12 cellular contexts compared by ENCODE assay signal in genomic region chr10:96491303-96491702, GRCh38. TPM values are rescaled to one million over a fixed set of nuclear protein-coding genes. Genes with fewer than 3 reads are reported as not detected.
DNase-seq lines count a peak whose midpoint lies in the region; ATAC-seq and TF ChIP-seq lines count a peak whose summit lies in the region.
"Had no signal": no experiment of that assay in that cellular context is flagged by ENCODE, and none has a peak within 500 bp of the region (broad histone marks: within the 10 kb centered on the region; RNA-seq: fewer than 3 reads in every experiment).

No MANE protein-coding gene starts in this region.

- no peak overlapping the region for H3K4me2 ChIP-seq in PC-9

- no peaks in the 10 kb centered on the region for H3K9me3 ChIP-seq in A673 (ENCODE audit: low read depth, low read length, poor library complexity, severe bottlenecking)
- H3K9me3 ChIP-seq in PC-9 (ENCODE audit: insufficient read depth, low read depth), result no peaks in the 10 kb centered on the region

- no peaks in the 10 kb centered on the region for H3K36me3 ChIP-seq in A673 (ENCODE audit: insufficient read depth, low read length, poor library complexity, severe bottlenecking)
- H3K36me3 ChIP-seq in PC-9 (ENCODE audit: low read depth), result no peaks in the 10 kb centered on the region

- ATAC-seq in GM18502 (IDR thresholded peaks at IDR 0.05; ENCODE audit: poor library complexity, unreplicated experiment), result no peak
- no peak for ATAC-seq in HG02623 (IDR thresholded peaks at IDR 0.05; ENCODE audit: unreplicated experiment)
- ATAC-seq: activated CD4-positive, alpha-beta T cell treated with anti-CD3 and anti-CD28 coated beads for 36 hours had no signal

- intact Hi-C loops in A673 (cut with micrococcal nuclease; ENCODE audit: unreplicated experiment), result no loop called here
- intact Hi-C loops in PC-9 (cut with micrococcal nuclease; ENCODE audit: unreplicated experiment), result no loop called here

- H2AFZ ChIP-seq in PC-9, result no peak overlapping the region

- no peaks in the 10 kb centered on the region for H3F3A ChIP-seq in PC-9 (ENCODE audit: insufficient read depth, low read depth)

- H3K4me1 ChIP-seq in A673 (ENCODE audit: insufficient read depth, low read length, poor library complexity, severe bottlenecking) (no peaks in the 10 kb centered on the region), PC-9 (replicated peaks; ENCODE audit: insufficient read depth) (no peaks in the 10 kb centered on the region)

- BruUV-seq in A673 (replicated peaks; lab: Mats Ljungman, UMichigan), result no TSS peak
- no TSS peak for BruUV-seq in PC-9 (replicated peaks; lab: Mats Ljungman, UMichigan)

- H3K27ac ChIP-seq in A673 (ENCODE audit: low read depth, low read length, poor library complexity, severe bottlenecking) (no peak overlapping the region), PC-9 (no peak overlapping the region)

- POLR2A ChIA-PET in A673 (lab: Charles Lee; ENCODE audit: low non-redundant PET), result no interaction called here
- POLR2A ChIA-PET in PC-9 (lab: Charles Lee; ENCODE audit: unreplicated experiment), result no interaction called here

- CTCF ChIA-PET in A673 (lab: Charles Lee), result no interaction called here
- CTCF ChIA-PET in PC-9 (lab: Charles Lee), result interaction anchor here (0.5 to 0.7 kb wide), 3 partner anchors 272 to 414 kb away, joined by 3 to 4 read pairs (median 3); no protein-coding TSS in a partner anchor

- H3K4me3 ChIP-seq in A673 (ENCODE audit: low read depth, low read length, poor library complexity, severe bottlenecking), result no peak overlapping the region
- H3K4me3 ChIP-seq in PC-9, result no peak overlapping the region

- DNase-seq in A673 (ENCODE audit: low spot score), result no peak
- DNase-seq in GM13976 (ENCODE audit: low spot score), result peak; percentile 45
- DNase-seq in PC-9, result no peak
- peak; percentile 33 for DNase-seq in glomerular visceral epithelial cell (ENCODE audit: extremely low spot score)
- DNase-seq in NK-92 (lab: John Stamatoyannopoulos, UW; ENCODE audit: unreplicated experiment), result no peak
- DNase-seq in DMS114 treated with DMSO at 0.1 percent for 48 hours (lab: John Stamatoyannopoulos, UW; ENCODE audit: unreplicated experiment), result no peak
- DNase-seq: activated CD4-positive, alpha-beta T cell treated with anti-CD3 and anti-CD28 coated beads for 36 hours; activated naive CD4-positive, alpha-beta T cell treated with Interleukin-2 at 50 U/mL for 16 hours; Calu3; NCI-H146 had no signal

- TF ChIP-seq CTCF in A673 (conservative IDR thresholded peaks at IDR 0.05; ENCODE audit: low read depth, low read length), result 0 out of 2 replicates have a peak, but pooled peaks have one; percentile 20
- TF ChIP-seq CTCF in GM13976 (IDR thresholded peaks at IDR 0.05; ENCODE audit: borderline replicate concordance, control extremely low read depth, extremely low read depth, insufficient read depth, missing control alignments), result no peak
- TF ChIP-seq CTCF in PC-9 (conservative IDR thresholded peaks at IDR 0.05), result peak; percentile 40

- H3K27me3 ChIP-seq in A673 (replicated peaks; ENCODE audit: insufficient read depth, low read depth, low read length, poor library complexity), result peaks cover 3% of the 10 kb centered on the region
- H3K27me3 ChIP-seq in PC-9 (ENCODE audit: insufficient read depth, low read depth), result no peaks in the 10 kb centered on the region

- H4K20me1 ChIP-seq in PC-9 (ENCODE audit: insufficient read depth), result no peaks in the 10 kb centered on the region

- H3K79me2 ChIP-seq in PC-9 (ENCODE audit: low read depth), result no peaks in the 10 kb centered on the region

- in situ Hi-C loops in GM13976 (cut with MboI; ENCODE audit: low sequenced_read_pairs, unreplicated experiment), result no loop called here

- no peaks in the 10 kb centered on the region for H3K9me2 ChIP-seq in PC-9 (ENCODE audit: insufficient read depth)

RNA-seq across cellular contexts. Expression of gene TLL2, which starts 22.4 kb away (rescaled TPM):
- total RNA-seq in A673 (2021) (0.09 and 0.11 TPM in 2 replicates), PC-9 (2021) (0.15 TPM in 1 of 2 replicates, not detected in the other)

Comparison
In these comparisons a context has a peak if more than half of its experiments do, and no peak if none do; other contexts are left out.
1. DNase-seq: peak in GM13976 (single experiment) and glomerular visceral epithelial cell (single experiment); none in A673 (single experiment), PC-9 (0 of 2), NK-92 (single experiment) and DMS114 treated with DMSO at 0.1 percent for 48 hours (single experiment).